In the genomic region with DNA sequence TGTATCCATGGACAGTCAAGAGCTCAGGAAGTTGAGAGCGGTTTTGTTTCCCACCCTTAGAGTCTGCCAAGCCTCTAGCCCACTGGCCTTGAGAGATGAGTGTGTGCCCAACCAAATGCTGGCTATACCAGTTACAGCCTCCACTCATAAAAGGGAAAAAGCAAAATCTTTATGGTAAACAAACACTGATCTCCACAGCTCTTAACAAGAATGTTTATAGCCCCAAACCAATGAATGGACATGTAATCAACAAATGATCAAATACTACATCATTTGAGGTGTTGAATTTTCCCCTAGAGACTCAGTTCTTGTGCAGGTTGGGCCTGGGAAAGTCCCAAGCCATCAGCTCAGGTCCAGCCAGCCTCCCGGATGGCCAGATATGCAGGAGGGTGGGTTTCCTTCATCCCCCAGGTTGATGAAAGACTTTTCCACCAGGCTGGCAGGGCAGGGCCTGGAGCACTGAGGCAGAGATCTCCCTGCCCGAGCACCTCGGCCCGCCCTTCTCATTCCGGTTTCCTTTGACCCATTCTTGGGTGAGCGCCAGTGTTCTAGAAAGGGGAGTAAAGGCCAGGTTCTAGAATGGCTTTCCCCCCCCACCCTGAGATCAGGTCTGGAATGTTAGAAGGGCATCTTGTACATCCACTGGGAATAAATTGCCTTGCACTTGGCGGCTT, we compare ENCODE assay signal across 1 cellular context.
TF ChIP-seq lines count a peak whose summit lies in the region.

No MANE protein-coding gene starts in this region.

TF ChIP-seq in IMR-90, 13 proteins besides CTCF, POLR2A, EP300 and RAD21:
- TF ChIP-seq BHLHE40 (IDR thresholded peaks at IDR 0.05; ENCODE audit: low read depth, low read length) (no peak), MXI1 (IDR thresholded peaks at IDR 0.05; ENCODE audit: borderline replicate concordance, low read depth, low read length) (no peak), RCOR1 (IDR thresholded peaks at IDR 0.05; ENCODE audit: insufficient replicate concordance, low read length) (no peak), CEBPB (IDR thresholded peaks at IDR 0.05; ENCODE audit: low read depth, low read length) (no peak), CHD1 (IDR thresholded peaks at IDR 0.05; ENCODE audit: low read depth, low read length) (no peak), FOS (IDR thresholded peaks at IDR 0.05; ENCODE audit: low read depth, low read length) (no peak), MAZ (IDR thresholded peaks at IDR 0.05; ENCODE audit: borderline replicate concordance, low read depth, low read length) (no peak), MAFK (IDR thresholded peaks at IDR 0.05; ENCODE audit: low read depth, low read length) (no peak), RFX5 (IDR thresholded peaks at IDR 0.05; ENCODE audit: low read depth, low read length) (no peak), NFE2L2 (IDR thresholded peaks at IDR 0.05; ENCODE audit: low read depth, low read length) (no peak)
- TF ChIP-seq, protein P1, sequence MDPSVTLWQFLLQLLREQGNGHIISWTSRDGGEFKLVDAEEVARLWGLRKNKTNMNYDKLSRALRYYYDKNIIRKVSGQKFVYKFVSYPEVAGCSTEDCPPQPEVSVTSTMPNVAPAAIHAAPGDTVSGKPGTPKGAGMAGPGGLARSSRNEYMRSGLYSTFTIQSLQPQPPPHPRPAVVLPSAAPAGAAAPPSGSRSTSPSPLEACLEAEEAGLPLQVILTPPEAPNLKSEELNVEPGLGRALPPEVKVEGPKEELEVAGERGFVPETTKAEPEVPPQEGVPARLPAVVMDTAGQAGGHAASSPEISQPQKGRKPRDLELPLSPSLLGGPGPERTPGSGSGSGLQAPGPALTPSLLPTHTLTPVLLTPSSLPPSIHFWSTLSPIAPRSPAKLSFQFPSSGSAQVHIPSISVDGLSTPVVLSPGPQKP (IDR thresholded peaks at IDR 0.05; ENCODE audit: borderline replicate concordance, low read depth, low read length): no peak
- TF ChIP-seq, protein P2, sequence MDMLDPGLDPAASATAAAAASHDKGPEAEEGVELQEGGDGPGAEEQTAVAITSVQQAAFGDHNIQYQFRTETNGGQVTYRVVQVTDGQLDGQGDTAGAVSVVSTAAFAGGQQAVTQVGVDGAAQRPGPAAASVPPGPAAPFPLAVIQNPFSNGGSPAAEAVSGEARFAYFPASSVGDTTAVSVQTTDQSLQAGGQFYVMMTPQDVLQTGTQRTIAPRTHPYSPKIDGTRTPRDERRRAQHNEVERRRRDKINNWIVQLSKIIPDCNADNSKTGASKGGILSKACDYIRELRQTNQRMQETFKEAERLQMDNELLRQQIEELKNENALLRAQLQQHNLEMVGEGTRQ (IDR thresholded peaks at IDR 0.05; ENCODE audit: low read depth, low read length): no peak
